8 cellular contexts compared by ENCODE assay signal in the genomic region with DNA sequence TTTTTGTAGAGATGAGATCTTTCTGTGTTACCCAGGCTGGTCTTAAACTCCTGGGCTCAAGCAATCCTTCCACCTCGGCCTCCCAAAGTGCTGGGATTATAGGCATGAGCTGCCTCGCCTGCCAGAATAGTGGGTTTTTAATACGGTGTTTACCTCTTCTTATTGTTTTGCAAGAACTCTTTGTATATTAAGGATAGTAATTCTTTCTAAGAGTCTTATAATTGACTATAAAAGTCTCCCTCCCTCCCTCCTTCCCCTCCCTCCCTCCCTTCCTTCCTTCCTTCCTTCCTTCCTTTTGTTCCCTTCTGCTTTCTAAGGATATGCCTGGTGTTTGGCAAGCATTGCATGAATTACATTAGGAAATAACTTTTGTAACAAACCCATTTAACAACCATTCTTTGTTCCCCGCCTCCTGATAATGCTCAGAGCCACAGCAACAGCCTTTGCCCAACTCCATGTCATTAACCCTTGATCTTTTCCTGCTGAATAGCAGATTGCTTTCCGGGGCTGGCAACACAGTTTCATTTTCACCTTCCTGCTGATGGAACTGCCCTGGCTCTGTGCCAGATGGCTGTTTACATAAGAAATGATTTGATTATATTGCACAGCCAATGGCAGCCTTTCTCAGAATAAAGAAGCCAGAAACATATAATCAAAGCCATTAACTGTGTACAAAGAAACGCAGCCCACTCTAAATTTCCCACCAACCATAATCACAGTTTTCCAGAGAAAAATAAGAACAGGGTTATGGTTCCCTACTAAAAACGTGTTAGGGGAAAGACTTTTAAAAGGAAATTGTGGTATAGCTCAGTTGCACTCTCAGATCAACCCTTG.
DNase-seq lines count a peak whose midpoint lies in the region; ATAC-seq and TF ChIP-seq lines count a peak whose summit lies in the region.

No MANE protein-coding gene starts in this region.

- TF ChIP-seq CTCF in astrocyte of the spinal cord (IDR thresholded peaks at IDR 0.05; ENCODE audit: low read depth, low read length), result no peak

- H3K4me3 ChIP-seq in astrocyte of the spinal cord (ENCODE audit: low read depth, low read length), result no peak overlapping the region

- DNase-seq in activated CD4-positive, alpha-beta T cell treated with anti-CD3 and anti-CD28 coated beads for 4 hours, result peak; percentile 17 to 43
- no peak for DNase-seq in activated CD4-positive, alpha-beta T cell treated with anti-CD3 and anti-CD28 coated beads for 1 hour
- peak; percentile 97 for DNase-seq in NCI-H748 (lab: John Stamatoyannopoulos, UW; ENCODE audit: unreplicated experiment)
- peak; percentile 56 for DNase-seq in astrocyte of the spinal cord (ENCODE audit: low read depth, low spot score)
- peak; percentile 95 to 98 for DNase-seq in lung microvascular endothelial cell (ENCODE audit: low read depth in 2 of 2)
- no peak for DNase-seq in ecto neural progenitor cell (ENCODE audit: low spot score)
- no peak for DNase-seq in RKO (ENCODE audit: low spot score)

- ATAC-seq in HG03159 (IDR thresholded peaks at IDR 0.05; ENCODE audit: unreplicated experiment), result no peak

- in situ Hi-C loops in astrocyte of the spinal cord (cut with HindIII; ENCODE audit: low sequenced_read_pairs), result no loop called here

Comparison
In these comparisons a context has a peak if more than half of its experiments do, and no peak if none do; other contexts are left out.
1. DNase-seq: peak in activated CD4-positive, alpha-beta T cell treated with anti-CD3 and anti-CD28 coated beads for 4 hours (2 of 2), NCI-H748 (single experiment), astrocyte of the spinal cord (single experiment) and lung microvascular endothelial cell (2 of 2); none in activated CD4-positive, alpha-beta T cell treated with anti-CD3 and anti-CD28 coated beads for 1 hour (single experiment), ecto neural progenitor cell (single experiment) and RKO (single experiment).